ENCODE assay signal across 12 cellular contexts in the genomic region with DNA sequence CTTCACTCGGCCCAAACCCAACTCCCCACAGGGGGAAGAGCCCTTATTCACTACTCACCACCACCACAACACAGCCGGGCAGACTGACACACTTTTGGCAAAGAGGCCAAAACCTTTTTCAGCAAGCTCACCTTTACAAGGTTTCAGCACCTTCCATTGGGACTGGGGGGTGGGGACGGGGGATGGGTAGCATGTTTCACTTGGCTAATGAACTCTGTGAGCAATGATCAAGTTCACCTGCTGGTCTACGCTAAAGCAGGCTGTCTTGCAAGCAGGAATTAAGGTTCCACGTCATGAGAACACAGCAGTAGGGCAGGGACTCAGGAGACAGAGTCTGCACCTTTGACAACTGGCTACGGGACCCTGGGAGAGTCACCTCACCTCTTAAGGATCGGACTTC. TPM values are rescaled to one million over a fixed set of nuclear protein-coding genes. Genes with fewer than 3 reads are reported as not detected.
DNase-seq lines count a peak whose midpoint lies in the region; ATAC-seq and TF ChIP-seq lines count a peak whose summit lies in the region.
"Had no signal": no experiment of that assay in that cellular context is flagged by ENCODE, and none has a peak within 500 bp of the region (broad histone marks: within the 10 kb centered on the region; RNA-seq: fewer than 3 reads in every experiment).

No MANE protein-coding gene starts in this region.

- no peak overlapping the region for H2AFZ ChIP-seq in Karpas-422 (ENCODE audit: low read length)

- H3K9me3 ChIP-seq in Karpas-422 (ENCODE audit: low read length) (no peaks in the 10 kb centered on the region), ascending aorta (no peaks in the 10 kb centered on the region), left lung (no peaks in the 10 kb centered on the region), stomach smooth muscle (ENCODE audit: control insufficient read depth in 2 of 2, low read length in 2 of 2) (no peaks in the 10 kb centered on the region)
- H3K9me3 ChIP-seq: HAP-1 had no signal

- no peaks in the 10 kb centered on the region for H3K9me2 ChIP-seq in Karpas-422 (replicated peaks; ENCODE audit: insufficient read depth, low read length)

- no peak for TF ChIP-seq CTCF in ascending aorta (IDR thresholded peaks at IDR 0.05)
- TF ChIP-seq CTCF in left lung (IDR thresholded peaks at IDR 0.05) = no peak

- H3K9ac ChIP-seq in Karpas-422 (ENCODE audit: low read length) (peak overlapping the region; percentile 96), stomach smooth muscle (ENCODE audit: low read length in 2 of 2) (peak overlapping the region; percentile 20 to 29)

- H3K27me3 ChIP-seq in Karpas-422 (ENCODE audit: low read length) (no peaks in the 10 kb centered on the region), ascending aorta (no peaks in the 10 kb centered on the region), left lung (no peaks in the 10 kb centered on the region), stomach smooth muscle (ENCODE audit: control insufficient read depth in 1 of 2, insufficient read depth in 2 of 2, low read length in 2 of 2) (no peaks in the 10 kb centered on the region)

- H3K36me3 ChIP-seq in Karpas-422 (ENCODE audit: insufficient read depth, low read length) (peaks cover 6% of the 10 kb centered on the region; the same call in 1 of the 2 replicates), ascending aorta (no peaks in the 10 kb centered on the region), left lung (no peaks in the 10 kb centered on the region), stomach smooth muscle (ENCODE audit: control insufficient read depth in 2 of 2, insufficient read depth in 2 of 2, low read length in 2 of 2) (no peaks in the 10 kb centered on the region)

- no peak for DNase-seq in Karpas-422
- peak in 1 of 2 donors; percentile 57 for DNase-seq in ascending aorta (ENCODE audit: low spot score in 2 of 2)
- DNase-seq in left lung = no peak
- no peak for DNase-seq in NCI-H446 (lab: John Stamatoyannopoulos, UW)
- DNase-seq: activated CD4-positive, CD25-positive, alpha-beta regulatory T cell; DMS79; NCI-H187 had no signal

- peak overlapping the region; percentile 95 for H3K27ac ChIP-seq in Karpas-422 (ENCODE audit: low read length)
- H3K27ac ChIP-seq in ascending aorta = peak overlapping the region; percentile 59 to 64
- peak overlapping the region; percentile 61 to 65 for H3K27ac ChIP-seq in left lung
- peak overlapping the region; percentile 81 for H3K27ac ChIP-seq in stomach smooth muscle (ENCODE audit: low read length)

- H3K4me1 ChIP-seq in Karpas-422 (ENCODE audit: low read length) = peaks cover 95% of the 10 kb centered on the region
- H3K4me1 ChIP-seq in ascending aorta = peaks cover 32 to 69% of the 10 kb centered on the region in 2 donors
- H3K4me1 ChIP-seq in left lung = peaks cover 77 to 98% of the 10 kb centered on the region in 2 donors
- peaks cover 98% of the 10 kb centered on the region for H3K4me1 ChIP-seq in stomach smooth muscle (ENCODE audit: control insufficient read depth, insufficient read depth, low read length)

- H3K4me3 ChIP-seq in Karpas-422 (ENCODE audit: low read length) = no peak overlapping the region
- no peak overlapping the region for H3K4me3 ChIP-seq in ascending aorta
- H3K4me3 ChIP-seq in left lung = no peak overlapping the region
- peak overlapping the region in 1 of 2 donors; percentile 41 for H3K4me3 ChIP-seq in stomach smooth muscle (ENCODE audit: low read length in 2 of 2)
- H3K4me3 ChIP-seq: HAP-1 had no signal

- peaks cover 24% of the 10 kb centered on the region; the same call in 1 of the 2 replicates for H4K20me1 ChIP-seq in Karpas-422 (ENCODE audit: insufficient read depth, low read depth, low read length)

- H3K4me2 ChIP-seq in Karpas-422 (ENCODE audit: low read depth, low read length, poor library complexity, severe bottlenecking) = peak overlapping the region; percentile 75

- H3K79me2 ChIP-seq in Karpas-422 (ENCODE audit: low read length) = peaks cover 99% of the 10 kb centered on the region

- no peak for ATAC-seq in left lung
- no peak for ATAC-seq in HG03432 (IDR thresholded peaks at IDR 0.05; ENCODE audit: unreplicated experiment)
- no peak for ATAC-seq in GM21390 (IDR thresholded peaks at IDR 0.05; ENCODE audit: unreplicated experiment)
- ATAC-seq: activated naive CD4-positive, alpha-beta T cell treated with anti-CD3 and anti-CD28 coated beads, Interleukin-2, amount 50 U/mL, for 72 hours had no signal

- intact Hi-C loops in ascending aorta (cut with DNase I) (loop anchor here (2.0 kb wide), 1 partner anchor 32 kb away; no protein-coding TSS in a partner anchor), left lung (cut with DNase I) (no loop called here)

RNA-seq across cellular contexts. Expression of gene FAM53B, which starts 7.0 kb away (rescaled TPM):
- total RNA-seq in Karpas-422 (2014; rRNA removed; shearing (Covaris generic); ENCODE audit: low replicate concordance) = 72.5 and 148 TPM in 2 replicates
- total RNA-seq in ascending aorta = 52.5 TPM
- total RNA-seq in left lung = 10 to 100 TPM; 26.6 to 34.6 TPM

RNA-seq across cellular contexts. Expression of gene EEF1AKMT2, which starts 54.5 kb away (rescaled TPM):
- 24.9 and 38.3 TPM in 2 replicates for total RNA-seq in Karpas-422 (2014; rRNA removed; shearing (Covaris generic); ENCODE audit: low replicate concordance)
- total RNA-seq in ascending aorta (10.5 TPM), left lung (10 to 100 TPM; 14.9 to 15.5 TPM)
